ENCODE assay signal across 15 cellular contexts in genomic region chr5:146018461-146019375, GRCh38.
A peak's percentile ranks its signal among the peaks of the same experiment; 100 is the strongest.
DNase-seq lines count a peak whose midpoint lies in the region; ATAC-seq and TF ChIP-seq lines count a peak whose summit lies in the region.
"Had no signal": no experiment of that assay in that cellular context is flagged by ENCODE, and none has a peak within 500 bp of the region (broad histone marks: within the 10 kb centered on the region; RNA-seq: fewer than 3 reads in every experiment).

No MANE protein-coding gene starts in this region.

- no peaks in the 10 kb centered on the region for H3K79me2 ChIP-seq in PC-3 (ENCODE audit: low read length)

- CTCF ChIA-PET in PC-3 (lab: Charles Lee): no interaction called here

- no peaks in the 10 kb centered on the region for H4K20me1 ChIP-seq in PC-3 (ENCODE audit: low read length)
- H4K20me1 ChIP-seq: BLaER1 had no signal

- 85% methylated on average over 5 of the region's 5 CpGs for WGBS in right cardiac atrium

- H3K4me3 Mint-ChIP-seq in activated T-helper 2 cell treated with anti-CD3 and anti-CD28 coated beads, Interferon-gamma antibody, Interleukin-2, Interleukin-4, amounts not matched to agents 10 μg/mL and 5 μg/mL and 100 μg/mL, durations not matched to agents 14 hours and 24 hours and 36 hours (ENCODE audit: low read depth): no peak overlapping the region
- H3K4me3 Mint-ChIP-seq: CD8-positive, alpha-beta memory T cell; GM23338; H9 had no signal

- no peaks in the 10 kb centered on the region for H3K36me3 Mint-ChIP-seq in activated T-helper 2 cell treated with anti-CD3 and anti-CD28 coated beads, Interferon-gamma antibody, Interleukin-2, Interleukin-4, amounts not matched to agents 10 μg/mL and 5 μg/mL and 100 μg/mL, durations not matched to agents 14 hours and 24 hours and 36 hours (ENCODE audit: low read depth)
- H3K36me3 Mint-ChIP-seq: CD8-positive, alpha-beta memory T cell had no signal

- H3K9ac ChIP-seq in PC-3 (ENCODE audit: low read length): no peak overlapping the region
- H3K9ac ChIP-seq: BLaER1 had no signal

- POLR2A ChIA-PET in PC-3 (lab: Charles Lee; ENCODE audit: unreplicated experiment): no interaction called here

- H3F3A ChIP-seq in PC-3 (ENCODE audit: low read length, unreplicated experiment): no peaks in the 10 kb centered on the region

- DNase-seq in Right ventricle myocardium superior (no peak), right cardiac atrium (no peak), PC-3 (peak; percentile 57), fibroblast of peridontal ligament (ENCODE audit: extremely low read depth) (peak; percentile 52), foreskin keratinocyte (no peak), DMS153 (lab: John Stamatoyannopoulos, UW) (no peak)
- no peak for DNase-seq in activated T-helper 2 cell treated with anti-CD3 and anti-CD28 coated beads, Interferon-gamma antibody, Interleukin-2, Interleukin-4, amounts not matched to agents 10 μg/mL and 5 μg/mL and 100 μg/mL, durations not matched to agents 14 hours and 24 hours and 36 hours (ENCODE audit: low spot score)
- DNase-seq: AML-193; CD8-positive, alpha-beta memory T cell; H9 had no signal

- no peaks in the 10 kb centered on the region for H3K36me3 ChIP-seq in PC-3 (ENCODE audit: low read depth, low read length)
- H3K36me3 ChIP-seq: BLaER1 had no signal

- intact Hi-C loops in Right ventricle myocardium superior (cut with DNase I) (no loop called here), right cardiac atrium (cut with DNase I) (no loop called here), PC-3 (cut with micrococcal nuclease) (no loop called here)
- intact Hi-C loops in activated T-helper 2 cell treated with anti-CD3 and anti-CD28 coated beads, Interferon-gamma antibody, Interleukin-2, Interleukin-4, amounts not matched to agents 10 μg/mL and 5 μg/mL and 100 μg/mL, durations not matched to agents 14 hours and 24 hours and 36 hours (cut with micrococcal nuclease): no loop called here

- H3K4me1 Mint-ChIP-seq in activated T-helper 2 cell treated with anti-CD3 and anti-CD28 coated beads, Interferon-gamma antibody, Interleukin-2, Interleukin-4, amounts not matched to agents 10 μg/mL and 5 μg/mL and 100 μg/mL, durations not matched to agents 14 hours and 24 hours and 36 hours (ENCODE audit: low read depth): peaks cover 9% of the 10 kb centered on the region
- H3K4me1 Mint-ChIP-seq: CD8-positive, alpha-beta memory T cell; GM23338 had no signal

- no peak overlapping the region for H3K27ac ChIP-seq in right cardiac atrium (ENCODE audit: low read length)
- no peak overlapping the region for H3K27ac ChIP-seq in PC-3 (ENCODE audit: low read length)
- H3K27ac ChIP-seq in foreskin keratinocyte: no peak overlapping the region
- H3K27ac ChIP-seq: 22Rv1, BLaER1 had no signal

- H3K9me3 Mint-ChIP-seq in activated T-helper 2 cell treated with anti-CD3 and anti-CD28 coated beads, Interferon-gamma antibody, Interleukin-2, Interleukin-4, amounts not matched to agents 10 μg/mL and 5 μg/mL and 100 μg/mL, durations not matched to agents 14 hours and 24 hours and 36 hours: no peaks in the 10 kb centered on the region
- H3K9me3 Mint-ChIP-seq: CD8-positive, alpha-beta memory T cell; GM23338; H9 had no signal

- ATAC-seq in Right ventricle myocardium superior (ENCODE audit: poor library complexity) (peak; percentile 43), right cardiac atrium (no peak), PC-3 (peak; percentile 74), foreskin keratinocyte (no peak), GM21528 (IDR thresholded peaks at IDR 0.05; ENCODE audit: low FRiP score, unreplicated experiment) (no peak)
- ATAC-seq: GM23338, HepG2 had no signal

- H3K4me2 ChIP-seq in PC-3 (ENCODE audit: low read length): no peak overlapping the region
- H3K4me2 ChIP-seq: BLaER1, GM23338 had no signal

- no peaks in the 10 kb centered on the region for H3K9me2 ChIP-seq in PC-3 (replicated peaks; ENCODE audit: low read length)

- no peak overlapping the region for H2AFZ ChIP-seq in PC-3 (ENCODE audit: low read length)
- H2AFZ ChIP-seq: GM23338 had no signal

- H3K4me3 ChIP-seq in right cardiac atrium (ENCODE audit: low read length) (no peak overlapping the region), PC-3 (ENCODE audit: low read length) (no peak overlapping the region)
- H3K4me3 ChIP-seq: BLaER1, GM23338 had no signal

- H3K4me1 ChIP-seq in right cardiac atrium (ENCODE audit: control insufficient read depth, insufficient read depth, low read length) (no peaks in the 10 kb centered on the region), PC-3 (ENCODE audit: insufficient read depth, low read length) (peaks cover 10% of the 10 kb centered on the region; the same call in 1 of the 2 replicates), foreskin keratinocyte (peaks cover 3% of the 10 kb centered on the region)

- H3K27ac Mint-ChIP-seq in activated T-helper 2 cell treated with anti-CD3 and anti-CD28 coated beads, Interferon-gamma antibody, Interleukin-2, Interleukin-4, amounts not matched to agents 10 μg/mL and 5 μg/mL and 100 μg/mL, durations not matched to agents 14 hours and 24 hours and 36 hours: no peak overlapping the region
- H3K27ac Mint-ChIP-seq: CD8-positive, alpha-beta memory T cell; GM23338; H9 had no signal

- H3K27me3 Mint-ChIP-seq in activated T-helper 2 cell treated with anti-CD3 and anti-CD28 coated beads, Interferon-gamma antibody, Interleukin-2, Interleukin-4, amounts not matched to agents 10 μg/mL and 5 μg/mL and 100 μg/mL, durations not matched to agents 14 hours and 24 hours and 36 hours (ENCODE audit: low read depth): no peaks in the 10 kb centered on the region

- H3K27me3 ChIP-seq in right cardiac atrium (ENCODE audit: control insufficient read depth, insufficient read depth) (no peaks in the 10 kb centered on the region), PC-3 (ENCODE audit: low read length) (no peaks in the 10 kb centered on the region), foreskin keratinocyte (no peaks in the 10 kb centered on the region)
- H3K27me3 ChIP-seq: BLaER1 had no signal

- BruUV-seq in PC-3 (replicated peaks; lab: Mats Ljungman, UMichigan): no TSS peak

- H3K9me3 ChIP-seq in right cardiac atrium (ENCODE audit: control insufficient read depth, low read length) (no peaks in the 10 kb centered on the region), PC-3 (ENCODE audit: low read length) (no peaks in the 10 kb centered on the region)
- H3K9me3 ChIP-seq: BLaER1 had no signal

- TF ChIP-seq CTCF in PC-3 (conservative IDR thresholded peaks at IDR 0.05; ENCODE audit: low read depth, low read length) (no peak), foreskin keratinocyte (conservative IDR thresholded peaks at IDR 0.05) (no peak)

Comparison
In these comparisons a context has a peak if more than half of its experiments do, and no peak if none do; other contexts are left out.
1. ATAC-seq: peak in Right ventricle myocardium superior (single experiment) and PC-3 (single experiment); none in right cardiac atrium (0 of 2), foreskin keratinocyte (single experiment) and GM21528 (single experiment).
2. DNase-seq: peak in PC-3 (single experiment) and fibroblast of peridontal ligament (single experiment); none in Right ventricle myocardium superior (single experiment), right cardiac atrium (0 of 3), foreskin keratinocyte (0 of 2), DMS153 (single experiment) and activated T-helper 2 cell treated with anti-CD3 and anti-CD28 coated beads, Interferon-gamma antibody, Interleukin-2, Interleukin-4, amounts not matched to agents 10 μg/mL and 5 μg/mL and 100 μg/mL, durations not matched to agents 14 hours and 24 hours and 36 hours (single experiment).